In genomic region chr1:109262231-109263010, GRCh38 we compare ENCODE assay signal across 1 cellular context.
TF ChIP-seq lines count a peak whose summit lies in the region.

No MANE protein-coding gene starts in this region.

TF ChIP-seq in SK-N-SH treated with all-trans-retinoic acid at 6 μM for 48 hours, 23 proteins besides CTCF, POLR2A, EP300 and RAD21 (continued from another document):
- TF ChIP-seq PATZ1 (CRISPR knock-in tag; IDR thresholded peaks at IDR 0.05; ENCODE audit: borderline replicate concordance): no peak
- TF ChIP-seq TSHZ2 (CRISPR knock-in tag; IDR thresholded peaks at IDR 0.05): no peak
- no peak for TF ChIP-seq ZNF8 (CRISPR knock-in tag; IDR thresholded peaks at IDR 0.05)
- no peak for TF ChIP-seq CSRNP3 (CRISPR knock-in tag; IDR thresholded peaks at IDR 0.05)
TF ChIP-seq in SK-N-SH treated with all-trans-retinoic acid at 6 μM for 48 hours: peak in this region for 0.
